ENCODE assay signal across 8 cellular contexts in genomic region chr9:113523421-113524141, GRCh38.
A peak's percentile ranks its signal among the peaks of the same experiment; 100 is the strongest.
DNase-seq lines count a peak whose midpoint lies in the region; ATAC-seq, FAIRE-seq and TF ChIP-seq lines count a peak whose summit lies in the region.

No MANE protein-coding gene starts in this region.

- no peaks in the 10 kb centered on the region for H3K27me3 Mint-ChIP-seq in effector memory CD8-positive, alpha-beta T cell
- H3K27me3 Mint-ChIP-seq in type B pancreatic cell, result no peaks in the 10 kb centered on the region

- DNase-seq in activated CD4-positive, alpha-beta T cell treated with anti-CD3 and anti-CD28 coated beads for 24 hours (ENCODE audit: low read depth in 2 of 2), result peak; percentile 52 to 74
- DNase-seq in effector memory CD8-positive, alpha-beta T cell, result peak; percentile 43 to 53 (median 51)
- DNase-seq in skeletal muscle cell (ENCODE audit: low read depth), result peak; percentile 31
- DNase-seq in type B pancreatic cell (ENCODE audit: extremely low spot score, unreplicated experiment), result no peak
- no peak for DNase-seq in H54 (ENCODE audit: insufficient read length, low spot score)
- DNase-seq in NCI-H187 treated with DMSO at 0.1 percent for 48 hours (lab: John Stamatoyannopoulos, UW), result no peak

- FAIRE-seq in H54 (lab: Jason Lieb, UNC), result no peak

- ATAC-seq in HG03280 (IDR thresholded peaks at IDR 0.05; ENCODE audit: unreplicated experiment), result peak; percentile 78
- peak; percentile 55 for ATAC-seq in effector memory CD8-positive, alpha-beta T cell (replicated peaks)

- no peaks in the 10 kb centered on the region for H3K9me3 Mint-ChIP-seq in effector memory CD8-positive, alpha-beta T cell
- H3K9me3 Mint-ChIP-seq in type B pancreatic cell, result no peaks in the 10 kb centered on the region

- H3K4me1 Mint-ChIP-seq in effector memory CD8-positive, alpha-beta T cell (ENCODE audit: low read depth in 2 of 2), result peaks cover 86% of the 10 kb centered on the region in 2 donors
- H3K4me1 Mint-ChIP-seq in type B pancreatic cell (ENCODE audit: unreplicated experiment), result peaks cover 19% of the 10 kb centered on the region

- peaks cover 62% of the 10 kb centered on the region for H3K36me3 Mint-ChIP-seq in effector memory CD8-positive, alpha-beta T cell (ENCODE audit: insufficient read depth)
- H3K36me3 Mint-ChIP-seq in type B pancreatic cell, result no peaks in the 10 kb centered on the region

- no peak for TF ChIP-seq CTCF in type B pancreatic cell (conservative IDR thresholded peaks at IDR 0.05)

- H3K4me3 ChIP-seq in skeletal muscle cell (ENCODE audit: low read depth, low read length), result no peak overlapping the region

- H3K27ac Mint-ChIP-seq in effector memory CD8-positive, alpha-beta T cell, result peak overlapping the region; percentile 87 to 94
- no peak overlapping the region for H3K27ac Mint-ChIP-seq in type B pancreatic cell

- peak; percentile 20 for TF ChIP-seq POLR2A in GM19099 (IDR thresholded peaks at IDR 0.05; ENCODE audit: extremely low read depth, insufficient read length, low read depth)
- no peak for TF ChIP-seq POLR2A in H54 (IDR thresholded peaks at IDR 0.05; ENCODE audit: low read depth, low read length)

- peak overlapping the region; percentile 79 to 89 for H3K4me3 Mint-ChIP-seq in effector memory CD8-positive, alpha-beta T cell
- no peak overlapping the region for H3K4me3 Mint-ChIP-seq in type B pancreatic cell

Comparison
In these comparisons a context has a peak if more than half of its experiments do, and no peak if none do; other contexts are left out.
1. DNase-seq: peak in activated CD4-positive, alpha-beta T cell treated with anti-CD3 and anti-CD28 coated beads for 24 hours (2 of 2), effector memory CD8-positive, alpha-beta T cell (3 of 3) and skeletal muscle cell (single experiment); none in type B pancreatic cell (single experiment), H54 (single experiment) and NCI-H187 treated with DMSO at 0.1 percent for 48 hours (single experiment).